ENCODE assay signal across 14 cellular contexts in genomic region chr3:27535809-27536392, GRCh38. TPM values are rescaled to one million over a fixed set of nuclear protein-coding genes. Genes with fewer than 3 reads are reported as not detected.
A peak's percentile ranks its signal among the peaks of the same experiment; 100 is the strongest.
DNase-seq lines count a peak whose midpoint lies in the region; ATAC-seq and TF ChIP-seq lines count a peak whose summit lies in the region.
"Had no signal": no experiment of that assay in that cellular context is flagged by ENCODE, and none has a peak within 500 bp of the region (broad histone marks: within the 10 kb centered on the region; RNA-seq: fewer than 3 reads in every experiment).

No MANE protein-coding gene starts in this region.

- no peak for DNase-seq in breast epithelium (ENCODE audit: low spot score in 2 of 2)
- DNase-seq in kidney tubule cell (ENCODE audit: low spot score): peak; percentile 94
- DNase-seq in GM10248 (ENCODE audit: extremely low spot score): no peak
- DNase-seq in activated gamma-delta T cell treated with Interleukin-2 at 50 U/mL for 16 hours: no peak
- no peak for DNase-seq in stimulated activated CD4-positive, alpha-beta T cell treated with anti-CD3 and anti-CD28 coated beads, Interleukin-4, amount 100 ng/mL, for 4 hours
- DNase-seq: activated naive CD8-positive, alpha-beta T cell treated with anti-CD3 and anti-CD28 coated beads, Interleukin-2, amount 50 U/mL, for 24 hours; BE2C; NCI-H1048; NCI-H774; posterior cingulate gyrus had no signal

- WGBS in HUES64: 83% methylated on average over 2 of the region's 2 CpGs

- H3K4me1 ChIP-seq in ACC112 (ENCODE audit: control insufficient read depth, insufficient read depth, low read length, unreplicated experiment) (peaks cover 40% of the 10 kb centered on the region), HUES64 (ENCODE audit: insufficient read depth, low read length) (peaks cover 48% of the 10 kb centered on the region), breast epithelium (no peaks in the 10 kb centered on the region)
- H3K4me1 ChIP-seq: BE2C had no signal

- peak overlapping the region; percentile 92 for H3K27ac ChIP-seq in ACC112 (ENCODE audit: low read depth, low read length)
- H3K27ac ChIP-seq in HUES64 (ENCODE audit: low read depth, low read length): peak overlapping the region; percentile 57
- peak overlapping the region; percentile 83 to 90 for H3K27ac ChIP-seq in breast epithelium

- TF ChIP-seq POLR2A in breast epithelium (IDR thresholded peaks at IDR 0.05): no peak

- TF ChIP-seq CTCF in breast epithelium (IDR thresholded peaks at IDR 0.05) (no peak), GM10248 (IDR thresholded peaks at IDR 0.05; ENCODE audit: control extremely low read depth, extremely low read depth, low read depth, missing control alignments) (no peak)

- no peak for ATAC-seq in GM18870 (IDR thresholded peaks at IDR 0.05; ENCODE audit: unreplicated experiment)
- ATAC-seq: activated naive CD8-positive, alpha-beta T cell treated with anti-CD3 and anti-CD28 coated beads, Interleukin-2, amount 50 U/mL, for 24 hours; left lobe of liver had no signal

- H3K27me3 ChIP-seq in ACC112 (ENCODE audit: insufficient read depth, low read length) (no peaks in the 10 kb centered on the region), HUES64 (ENCODE audit: insufficient read depth, low read length) (no peaks in the 10 kb centered on the region; the same call in 1 of the 2 replicates), breast epithelium (no peaks in the 10 kb centered on the region)
- H3K27me3 ChIP-seq: BE2C had no signal

- POLR2A ChIA-PET in GM10248 (lab: Yijun Ruan, JAX): no interaction called here

- H3K9ac ChIP-seq in HUES64 (ENCODE audit: low read depth, low read length): no peak overlapping the region

- intact Hi-C loops in breast epithelium (cut with DNase I; ENCODE audit: low total_unique reads): no loop called here

- CTCF ChIA-PET in GM10248 (lab: Yijun Ruan, JAX): interaction anchor here (1.2 to 1.5 kb wide), 2 partner anchors 13 to 35 kb away, joined by 4 read pairs; no protein-coding TSS in a partner anchor

- no peaks in the 10 kb centered on the region for H3K36me3 ChIP-seq in ACC112 (ENCODE audit: insufficient read depth, low read length)
- H3K36me3 ChIP-seq in HUES64 (ENCODE audit: insufficient read depth, low read length): no peaks in the 10 kb centered on the region
- no peaks in the 10 kb centered on the region for H3K36me3 ChIP-seq in breast epithelium
- H3K36me3 ChIP-seq: BE2C had no signal

- no peak overlapping the region for H3K4me3 ChIP-seq in ACC112 (ENCODE audit: low read depth, low read length)
- no peak overlapping the region for H3K4me3 ChIP-seq in HUES64 (ENCODE audit: low read length)
- H3K4me3 ChIP-seq in breast epithelium: no peak overlapping the region

- H3K79me2 ChIP-seq in ACC112 (ENCODE audit: control insufficient read depth, insufficient read depth, low read length, unreplicated experiment): no peaks in the 10 kb centered on the region

- H3K9me3 ChIP-seq in HUES64 (ENCODE audit: insufficient read depth, low read depth, low read length) (no peaks in the 10 kb centered on the region), breast epithelium (no peaks in the 10 kb centered on the region)
- H3K9me3 ChIP-seq: BE2C had no signal

- peak overlapping the region; percentile 77 for H2AFZ ChIP-seq in ACC112 (ENCODE audit: low read length, unreplicated experiment)

RNA-seq across cellular contexts. Expression of gene SLC4A7, which starts 51.7 kb away (rescaled TPM):
- polyA plus RNA-seq in HUES64 (2013, experiment 1 of 2): 27.7 TPM
- 35.9 TPM for polyA plus RNA-seq in HUES64 (2013, experiment 2 of 2)
- total RNA-seq in breast epithelium: 100 to 1,000 TPM in 2 of 3 donors, 10 to 100 TPM in 1; 32.8 to 219 (median 204) TPM
